ENCODE assay signal across 13 cellular contexts in the genomic region with DNA sequence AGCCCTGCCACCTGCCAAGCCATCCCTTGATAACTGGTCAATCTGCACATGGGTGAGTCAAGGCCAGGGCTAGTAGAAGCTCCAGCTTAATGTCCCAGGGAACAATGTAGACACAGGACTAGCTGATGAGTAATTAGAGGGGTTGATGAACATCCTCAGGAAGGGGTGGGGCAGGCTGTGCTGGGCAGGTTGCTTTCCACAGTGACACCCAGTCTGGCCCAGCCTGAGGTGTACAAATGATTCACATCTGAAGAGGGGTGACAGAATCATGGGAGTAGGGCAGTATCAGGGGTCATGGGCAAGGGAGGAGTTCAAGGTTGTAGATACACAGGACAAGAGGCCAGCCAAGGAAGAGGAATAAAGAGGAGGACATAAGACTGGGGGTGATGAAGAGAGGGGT. TPM values are rescaled to one million over a fixed set of nuclear protein-coding genes. Genes with fewer than 3 reads are reported as not detected.
DNase-seq lines count a peak whose midpoint lies in the region; ATAC-seq lines count a peak whose summit lies in the region.
"Had no signal": no experiment of that assay in that cellular context is flagged by ENCODE, and none has a peak within 500 bp of the region (broad histone marks: within the 10 kb centered on the region; RNA-seq: fewer than 3 reads in every experiment).

No MANE protein-coding gene starts in this region.

- DNase-seq in T-helper 2 cell treated with Interferon-gamma antibody and Interleukin-4, amounts not matched to agents 5 μg/mL and 100 μg/mL, for 36 hours (ENCODE audit: low spot score): no peak
- DNase-seq in T-helper 2 cell (no peak), HCEC 1CT (peak; percentile 15), left colon (no peak), NCI-H2081 (lab: John Stamatoyannopoulos, UW) (no peak), iPS-NIHi11 (ENCODE audit: low spot score) (no peak)
- DNase-seq in activated CD4-positive, alpha-beta memory T cell treated with anti-CD3 and anti-CD28 coated beads, Interleukin-2, amount 10 ng/mL, durations not matched to agents 7 days and 5 days: peak; percentile 41
- DNase-seq: GM23248, NCI-H1417 treated with DMSO at 0.1 percent for 48 hours, tibial artery had no signal

- no peaks in the 10 kb centered on the region for H3K36me3 Mint-ChIP-seq in T-helper 2 cell treated with Interferon-gamma antibody and Interleukin-4, amounts not matched to agents 5 μg/mL and 100 μg/mL, for 36 hours (ENCODE audit: low read depth)
- H3K36me3 Mint-ChIP-seq in activated CD4-positive, alpha-beta memory T cell treated with anti-CD3 and anti-CD28 coated beads, Interleukin-2, amount 10 ng/mL, durations not matched to agents 7 days and 5 days (ENCODE audit: low read depth): no peaks in the 10 kb centered on the region
- H3K36me3 Mint-ChIP-seq: memory B cell had no signal

- CTCF ChIA-PET in activated CD4-positive, alpha-beta memory T cell treated with anti-CD3 and anti-CD28 coated beads, Interleukin-2, amount 10 ng/mL, durations not matched to agents 7 days and 5 days (lab: Charles Lee): interaction anchor here (1.0 to 1.1 kb wide), 2 partner anchors 63 to 107 kb away, joined by 3 read pairs; no protein-coding TSS in a partner anchor

- no peaks in the 10 kb centered on the region for H3K9me3 Mint-ChIP-seq in T-helper 2 cell treated with Interferon-gamma antibody and Interleukin-4, amounts not matched to agents 5 μg/mL and 100 μg/mL, for 36 hours
- H3K9me3 Mint-ChIP-seq in activated CD4-positive, alpha-beta memory T cell treated with anti-CD3 and anti-CD28 coated beads, Interleukin-2, amount 10 ng/mL, durations not matched to agents 7 days and 5 days: no peaks in the 10 kb centered on the region
- H3K9me3 Mint-ChIP-seq: memory B cell had no signal

- H3K4me1 Mint-ChIP-seq in T-helper 2 cell treated with Interferon-gamma antibody and Interleukin-4, amounts not matched to agents 5 μg/mL and 100 μg/mL, for 36 hours (ENCODE audit: low read depth): peaks cover 7% of the 10 kb centered on the region
- peaks cover 41% of the 10 kb centered on the region for H3K4me1 Mint-ChIP-seq in activated CD4-positive, alpha-beta memory T cell treated with anti-CD3 and anti-CD28 coated beads, Interleukin-2, amount 10 ng/mL, durations not matched to agents 7 days and 5 days

- H3K27ac Mint-ChIP-seq in T-helper 2 cell treated with Interferon-gamma antibody and Interleukin-4, amounts not matched to agents 5 μg/mL and 100 μg/mL, for 36 hours: no peak overlapping the region
- peak overlapping the region; percentile 33 for H3K27ac Mint-ChIP-seq in activated CD4-positive, alpha-beta memory T cell treated with anti-CD3 and anti-CD28 coated beads, Interleukin-2, amount 10 ng/mL, durations not matched to agents 7 days and 5 days
- H3K27ac Mint-ChIP-seq: memory B cell had no signal

- peak overlapping the region; percentile 6 for H3K4me3 Mint-ChIP-seq in T-helper 2 cell treated with Interferon-gamma antibody and Interleukin-4, amounts not matched to agents 5 μg/mL and 100 μg/mL, for 36 hours
- no peak overlapping the region for H3K4me3 Mint-ChIP-seq in activated CD4-positive, alpha-beta memory T cell treated with anti-CD3 and anti-CD28 coated beads, Interleukin-2, amount 10 ng/mL, durations not matched to agents 7 days and 5 days
- H3K4me3 Mint-ChIP-seq: memory B cell had no signal

- POLR2A ChIA-PET in activated CD4-positive, alpha-beta memory T cell treated with anti-CD3 and anti-CD28 coated beads, Interleukin-2, amount 10 ng/mL, durations not matched to agents 7 days and 5 days (lab: Charles Lee): no interaction called here

- intact Hi-C loops in left colon (cut with DNase I, micrococcal nuclease): no loop called here

- ATAC-seq in left colon (peak; percentile 24), HG03159 (IDR thresholded peaks at IDR 0.05; ENCODE audit: unreplicated experiment) (no peak)

- peaks cover 48% of the 10 kb centered on the region for H3K27me3 Mint-ChIP-seq in T-helper 2 cell treated with Interferon-gamma antibody and Interleukin-4, amounts not matched to agents 5 μg/mL and 100 μg/mL, for 36 hours (ENCODE audit: low read depth)
- peaks cover 21% of the 10 kb centered on the region for H3K27me3 Mint-ChIP-seq in activated CD4-positive, alpha-beta memory T cell treated with anti-CD3 and anti-CD28 coated beads, Interleukin-2, amount 10 ng/mL, durations not matched to agents 7 days and 5 days

RNA-seq across cellular contexts. Expression of gene LPAR3, which starts 4.3 kb away (rescaled TPM):
- 1 to 10 TPM; 1.7 to 2.1 TPM for total RNA-seq in activated CD4-positive, alpha-beta memory T cell treated with anti-CD3 and anti-CD28 coated beads, Interleukin-2, amount 10 ng/mL, durations not matched to agents 7 days and 5 days
- total RNA-seq in left colon: 1 to 10 TPM; 2.8 to 4.2 TPM
- total RNA-seq: A172 had no signal

Comparison
In these comparisons a context has a peak if more than half of its experiments do, and no peak if none do; other contexts are left out.
1. DNase-seq: peak in HCEC 1CT (single experiment) and activated CD4-positive, alpha-beta memory T cell treated with anti-CD3 and anti-CD28 coated beads, Interleukin-2, amount 10 ng/mL, durations not matched to agents 7 days and 5 days (single experiment); none in T-helper 2 cell treated with Interferon-gamma antibody and Interleukin-4, amounts not matched to agents 5 μg/mL and 100 μg/mL, for 36 hours (single experiment), T-helper 2 cell (0 of 5), left colon (0 of 2), NCI-H2081 (0 of 2) and iPS-NIHi11 (single experiment).